ENCODE assay signal across 29 cellular contexts in genomic region chr10:33521904-33522303, GRCh38.
"Had no signal": no experiment of that assay in that cellular context is flagged by ENCODE, and none has a peak within 500 bp of the region (broad histone marks: within the 10 kb centered on the region; RNA-seq: fewer than 3 reads in every experiment).

No MANE protein-coding gene starts in this region.

- H3K27me3 Mint-ChIP-seq: stimulated activated naive B cell treated with anti-CD40 and anti-IgM and Interleukin-4, amounts not matched to agents 10 μg/mL and 1 μg/mL and 100 μg/mL, for 72 hours had no signal

- H3K36me3 ChIP-seq: neural progenitor cell, ovary, right lobe of liver, sigmoid colon, stomach, thoracic aorta, thyroid gland, tibial nerve, upper lobe of right lung, vagina had no signal

- FAIRE-seq: small intestine had no signal

- H3K9ac ChIP-seq: neural progenitor cell, parathyroid adenoma had no signal

- H3K27ac Mint-ChIP-seq: naive thymus-derived CD4-positive, alpha-beta T cell; natural killer cell; nephron; neural progenitor cell; progenitor cell of endocrine pancreas; stimulated activated effector memory CD8-positive, alpha-beta T cell treated with anti-CD3 and anti-CD28 coated beads, Interleukin-12 subunit alpha, Interleukin-12 subunit beta, amount 100 ng/mL, for 72 hours; stimulated activated naive B cell treated with anti-CD40 and anti-IgM and Interleukin-4, amounts not matched to agents 10 μg/mL and 1 μg/mL and 100 μg/mL, for 72 hours; stimulated activated naive CD8-positive, alpha-beta T cell treated with anti-CD3 and anti-CD28 coated beads, Interleukin-15, Interleukin-2, amounts not matched to agents 100 ng/mL and 50 ng/mL, for 24 hours; type B pancreatic cell had no signal

- H3K4me3 Mint-ChIP-seq: natural killer cell; nephron; neural progenitor cell; stimulated activated effector memory CD8-positive, alpha-beta T cell treated with anti-CD3 and anti-CD28 coated beads, Interleukin-12 subunit alpha, Interleukin-12 subunit beta, amount 100 ng/mL, for 72 hours; stimulated activated naive B cell treated with anti-CD40 and anti-IgM and Interleukin-4, amounts not matched to agents 10 μg/mL and 1 μg/mL and 100 μg/mL, for 72 hours; stimulated activated naive CD8-positive, alpha-beta T cell treated with anti-CD3 and anti-CD28 coated beads, Interleukin-15, Interleukin-2, amounts not matched to agents 100 ng/mL and 50 ng/mL, for 24 hours had no signal

- H3K36me3 Mint-ChIP-seq: natural killer cell; neural progenitor cell; stimulated activated effector memory CD8-positive, alpha-beta T cell treated with anti-CD3 and anti-CD28 coated beads, Interleukin-12 subunit alpha, Interleukin-12 subunit beta, amount 100 ng/mL, for 72 hours; stimulated activated naive B cell treated with anti-CD40 and anti-IgM and Interleukin-4, amounts not matched to agents 10 μg/mL and 1 μg/mL and 100 μg/mL, for 72 hours; type B pancreatic cell had no signal

- H3K4me1 Mint-ChIP-seq: naive thymus-derived CD4-positive, alpha-beta T cell; natural killer cell; stimulated activated effector memory CD8-positive, alpha-beta T cell treated with anti-CD3 and anti-CD28 coated beads, Interleukin-12 subunit alpha, Interleukin-12 subunit beta, amount 100 ng/mL, for 72 hours; stimulated activated naive B cell treated with anti-CD40 and anti-IgM and Interleukin-4, amounts not matched to agents 10 μg/mL and 1 μg/mL and 100 μg/mL, for 72 hours had no signal

- H2AFZ ChIP-seq: parathyroid adenoma had no signal

- H3K4me3 ChIP-seq: neural progenitor cell, ovary, psoas muscle, right lobe of liver, sigmoid colon, stomach, thyroid gland, tibial nerve, upper lobe of right lung, vagina had no signal

- H3K4me1 ChIP-seq: neural progenitor cell, parathyroid adenoma, right lobe of liver, stomach, thyroid gland, tibial nerve, upper lobe of right lung, vagina had no signal

- H3K27ac ChIP-seq: neural progenitor cell, ovary, parathyroid adenoma, psoas muscle, right lobe of liver, stomach, thyroid gland, tibial nerve, upper lobe of right lung, vagina had no signal

- H3K9me3 Mint-ChIP-seq: natural killer cell; stimulated activated effector memory CD8-positive, alpha-beta T cell treated with anti-CD3 and anti-CD28 coated beads, Interleukin-12 subunit alpha, Interleukin-12 subunit beta, amount 100 ng/mL, for 72 hours; stimulated activated naive CD8-positive, alpha-beta T cell treated with anti-CD3 and anti-CD28 coated beads, Interleukin-15, Interleukin-2, amounts not matched to agents 100 ng/mL and 50 ng/mL, for 24 hours; type B pancreatic cell had no signal

- ATAC-seq: naive thymus-derived CD4-positive, alpha-beta T cell; natural killer cell; psoas muscle; right cardiac atrium; right lobe of liver; stimulated activated effector memory CD8-positive, alpha-beta T cell treated with anti-CD3 and anti-CD28 coated beads, Interleukin-12 subunit alpha, Interleukin-12 subunit beta, amount 100 ng/mL, for 72 hours; stimulated activated naive B cell treated with anti-CD40 and anti-IgM and Interleukin-4, amounts not matched to agents 10 μg/mL and 1 μg/mL and 100 μg/mL, for 72 hours; upper lobe of right lung had no signal

- H3K4me2 ChIP-seq: neural progenitor cell had no signal

- DNase-seq: naive thymus-derived CD4-positive, alpha-beta T cell; natural killer cell; occipital lobe; ovary; posterior cingulate gyrus; psoas muscle; right cardiac atrium; right lobe of liver; sigmoid colon; small intestine; stimulated activated CD4-positive, alpha-beta T cell treated with anti-CD3 and anti-CD28 coated beads, Interleukin-15, amount 100 ng/mL, for 24 hours; stimulated activated CD4-positive, alpha-beta T cell treated with anti-CD3 and anti-CD28 coated beads, Interleukin-2, amount 100 ng/mL, for 24 hours; stimulated activated CD4-positive, alpha-beta T cell treated with anti-CD3 and anti-CD28 coated beads, Interleukin-2, amount 100 ng/mL, for 48 hours; stimulated activated CD4-positive, alpha-beta T cell treated with anti-CD3 and anti-CD28 coated beads, Interleukin-4, amount 100 ng/mL, for 24 hours; stimulated activated naive B cell treated with anti-CD40 and anti-IgM and Interleukin-4, amounts not matched to agents 10 μg/mL and 1 μg/mL and 100 μg/mL, for 72 hours; stimulated activated naive CD4-positive, alpha-beta T cell treated with Interleukin-2 at 50 U/mL for 16 hours; stomach; thyroid gland; upper lobe of right lung had no signal

- H3K9me3 ChIP-seq: ovary, psoas muscle, right lobe of liver, sigmoid colon, stomach, thoracic aorta, thyroid gland, tibial nerve, upper lobe of right lung, vagina had no signal

- H3K27me3 ChIP-seq: neural progenitor cell, ovary, right lobe of liver, sigmoid colon, stomach, thyroid gland, tibial nerve, upper lobe of right lung, vagina had no signal

- H3K79me2 ChIP-seq: parathyroid adenoma had no signal
